ENCODE assay signal across 14 cellular contexts in genomic region chr14:52701223-52701622, GRCh38. TPM values are rescaled to one million over a fixed set of nuclear protein-coding genes. Genes with fewer than 3 reads are reported as not detected.
DNase-seq lines count a peak whose midpoint lies in the region; ATAC-seq and TF ChIP-seq lines count a peak whose summit lies in the region.
"Had no signal": no experiment of that assay in that cellular context is flagged by ENCODE, and none has a peak within 500 bp of the region (broad histone marks: within the 10 kb centered on the region; RNA-seq: fewer than 3 reads in every experiment).

No MANE protein-coding gene starts in this region.

- no peak for TF ChIP-seq EP300 in transverse colon (IDR thresholded peaks at IDR 0.05; ENCODE audit: low read depth)

- H3K4me1 ChIP-seq in body of pancreas (peaks cover 39% of the 10 kb centered on the region), left lung (peaks cover 0 to 64% of the 10 kb centered on the region in 2 donors), transverse colon (peaks cover 2 to 32% (median 7%) of the 10 kb centered on the region in 4 donors)

- TF ChIP-seq POLR2A in body of pancreas (IDR thresholded peaks at IDR 0.05) (no peak), transverse colon (IDR thresholded peaks at IDR 0.05) (no peak)

- in situ Hi-C loops in transverse colon (cut with MboI; ENCODE audit: low pct_ligation_motif_present in 1 of 4, low pct_unique_long_range_greater_than_20kb in 1 of 4, low sequenced_read_pairs in 3 of 4): no loop called here

- no peak for TF ChIP-seq CTCF in body of pancreas (IDR thresholded peaks at IDR 0.05)
- no peak for TF ChIP-seq CTCF in left lung (IDR thresholded peaks at IDR 0.05)
- TF ChIP-seq CTCF in transverse colon (IDR thresholded peaks at IDR 0.05): no peak

- WGBS in body of pancreas, 2 donors: 62 to 63% methylated on average over 3 of the region's 3 CpGs
- WGBS in transverse colon (ENCODE audit: low coverage in 1 of 2), 2 donors: 71% methylated on average over 3 of the region's 3 CpGs

- H3K9me3 Mint-ChIP-seq in activated CD4-positive, alpha-beta T cell treated with anti-CD3 and anti-CD28 coated beads, Interleukin-2, amount 10 ng/mL, durations not matched to agents 24 days and 14 days: no peaks in the 10 kb centered on the region
- no peaks in the 10 kb centered on the region for H3K9me3 Mint-ChIP-seq in activated CD4-positive, alpha-beta memory T cell treated with anti-CD3 and anti-CD28 coated beads for 36 hours

- CTCF ChIA-PET in activated CD4-positive, alpha-beta memory T cell treated with anti-CD3 and anti-CD28 coated beads for 36 hours (lab: Charles Lee): no interaction called here

- H3K27me3 Mint-ChIP-seq in activated CD4-positive, alpha-beta T cell treated with anti-CD3 and anti-CD28 coated beads, Interleukin-2, amount 10 ng/mL, durations not matched to agents 24 days and 14 days: no peaks in the 10 kb centered on the region
- no peaks in the 10 kb centered on the region for H3K27me3 Mint-ChIP-seq in activated CD4-positive, alpha-beta memory T cell treated with anti-CD3 and anti-CD28 coated beads for 36 hours

- H3K36me3 ChIP-seq in body of pancreas (replicated peaks in 1 of 2; ENCODE audit: insufficient read depth in 1 of 2, low read depth in 2 of 2): no peaks in the 10 kb centered on the region
- H3K36me3 ChIP-seq in left lung: no peaks in the 10 kb centered on the region
- no peaks in the 10 kb centered on the region for H3K36me3 ChIP-seq in transverse colon

- no peaks in the 10 kb centered on the region for H3K9me3 ChIP-seq in body of pancreas
- no peaks in the 10 kb centered on the region for H3K9me3 ChIP-seq in left lung
- H3K9me3 ChIP-seq in transverse colon: no peaks in the 10 kb centered on the region

- H3K27me3 ChIP-seq in body of pancreas: no peaks in the 10 kb centered on the region
- no peaks in the 10 kb centered on the region for H3K27me3 ChIP-seq in left lung
- H3K27me3 ChIP-seq in transverse colon: no peaks in the 10 kb centered on the region

- H3K27ac ChIP-seq in body of pancreas (peak overlapping the region; percentile 76 to 88 (median 79)), left lung (peak overlapping the region; percentile 62 to 68), transverse colon (peak overlapping the region; percentile 28 to 70 (median 68))

- no peaks in the 10 kb centered on the region for H3K36me3 Mint-ChIP-seq in activated CD4-positive, alpha-beta T cell treated with anti-CD3 and anti-CD28 coated beads, Interleukin-2, amount 10 ng/mL, durations not matched to agents 24 days and 14 days (ENCODE audit: low read depth)
- no peaks in the 10 kb centered on the region for H3K36me3 Mint-ChIP-seq in activated CD4-positive, alpha-beta memory T cell treated with anti-CD3 and anti-CD28 coated beads for 36 hours

- ATAC-seq in body of pancreas (peak; percentile 7), left lung (no peak)

- H3K4me1 Mint-ChIP-seq in activated CD4-positive, alpha-beta T cell treated with anti-CD3 and anti-CD28 coated beads, Interleukin-2, amount 10 ng/mL, durations not matched to agents 24 days and 14 days: peaks cover 12% of the 10 kb centered on the region
- peaks cover 9% of the 10 kb centered on the region for H3K4me1 Mint-ChIP-seq in activated CD4-positive, alpha-beta memory T cell treated with anti-CD3 and anti-CD28 coated beads for 36 hours (ENCODE audit: low read depth)

- H3K4me3 ChIP-seq in body of pancreas (no peak overlapping the region), left lung (no peak overlapping the region), transverse colon (no peak overlapping the region)

- intact Hi-C loops in activated CD4-positive, alpha-beta T cell treated with anti-CD3 and anti-CD28 coated beads, Interleukin-2, amount 10 ng/mL, durations not matched to agents 24 days and 14 days (cut with micrococcal nuclease): loop anchor here (10.0 kb wide), 1 partner anchor 386 kb away; the partner anchor contains the start of gene PTGER2
- intact Hi-C loops in body of pancreas (cut with DNase I) (no loop called here), left lung (cut with DNase I) (no loop called here), transverse colon (cut with DNase I; ENCODE audit: low total_unique reads) (no loop called here)
- intact Hi-C loops in activated CD4-positive, alpha-beta memory T cell treated with anti-CD3 and anti-CD28 coated beads for 36 hours (cut with micrococcal nuclease): loop anchor here (10.0 kb wide), 1 partner anchor 386 kb away; the partner anchor contains the start of gene PTGER2

- no peak overlapping the region for H3K4me3 Mint-ChIP-seq in activated CD4-positive, alpha-beta T cell treated with anti-CD3 and anti-CD28 coated beads, Interleukin-2, amount 10 ng/mL, durations not matched to agents 24 days and 14 days
- H3K4me3 Mint-ChIP-seq in activated CD4-positive, alpha-beta memory T cell treated with anti-CD3 and anti-CD28 coated beads for 36 hours: no peak overlapping the region

- POLR2A ChIA-PET in activated CD4-positive, alpha-beta memory T cell treated with anti-CD3 and anti-CD28 coated beads for 36 hours (lab: Charles Lee): no interaction called here

- DNase-seq in activated CD4-positive, alpha-beta T cell treated with anti-CD3 and anti-CD28 coated beads, Interleukin-2, amount 10 ng/mL, durations not matched to agents 24 days and 14 days: peak; percentile 47
- DNase-seq in activated CD4-positive, alpha-beta T cell treated with anti-CD3 and anti-CD28 coated beads, Interleukin-2, amount 50 U/mL, for 1 hour: no peak
- DNase-seq in body of pancreas (no peak), left lung (no peak), transverse colon (no peak), GDM1 (lab: John Stamatoyannopoulos, UW) (no peak), islet precursor cell (no peak)
- no peak for DNase-seq in activated CD4-positive, alpha-beta memory T cell treated with anti-CD3 and anti-CD28 coated beads for 36 hours
- DNase-seq: amygdala; effector CD4-positive, alpha-beta T cell; hippocampal formation; MM.1S; NCI-H446 treated with DMSO at 0.1 percent for 48 hours; SHP77 treated with DMSO at 0.1 percent for 48 hours had no signal

- no peak overlapping the region for H3K27ac Mint-ChIP-seq in activated CD4-positive, alpha-beta T cell treated with anti-CD3 and anti-CD28 coated beads, Interleukin-2, amount 10 ng/mL, durations not matched to agents 24 days and 14 days
- no peak overlapping the region for H3K27ac Mint-ChIP-seq in activated CD4-positive, alpha-beta memory T cell treated with anti-CD3 and anti-CD28 coated beads for 36 hours

RNA-seq across cellular contexts. Expression of gene PSMC6, which starts 5.8 kb away (rescaled TPM):
- 142 and 143 TPM in 2 replicates for total RNA-seq in activated CD4-positive, alpha-beta T cell treated with anti-CD3 and anti-CD28 coated beads, Interleukin-2, amount 10 ng/mL, durations not matched to agents 24 days and 14 days
- 10 to 100 TPM; 37.2 to 66.7 TPM for total RNA-seq in body of pancreas
- 10 to 100 TPM; 68.5 to 94.0 TPM for total RNA-seq in left lung
- 10 to 100 TPM in 3 of 4 donors, 1 to 10 TPM in 1; 6.8 to 87.8 (median 47.8) TPM for total RNA-seq in transverse colon
- total RNA-seq in activated CD4-positive, alpha-beta memory T cell treated with anti-CD3 and anti-CD28 coated beads for 36 hours: 100 to 1,000 TPM; 109 to 110 TPM

RNA-seq across cellular contexts. Expression of gene ERO1A, which starts 5.9 kb away (rescaled TPM):
- 170 and 171 TPM in 2 replicates for total RNA-seq in activated CD4-positive, alpha-beta T cell treated with anti-CD3 and anti-CD28 coated beads, Interleukin-2, amount 10 ng/mL, durations not matched to agents 24 days and 14 days
- total RNA-seq in body of pancreas (10 to 100 TPM; 30.9 to 42.5 TPM), left lung (10 to 100 TPM; 59.6 to 70.6 TPM), transverse colon (10 to 100 TPM; 21.9 to 46.0 (median 35.6) TPM)
- total RNA-seq in activated CD4-positive, alpha-beta memory T cell treated with anti-CD3 and anti-CD28 coated beads for 36 hours: 100 to 1,000 TPM; 138 to 153 TPM

RNA-seq across cellular contexts. Expression of gene STYX, which starts 28.7 kb away (rescaled TPM):
- 18.3 and 19.7 TPM in 2 replicates for total RNA-seq in activated CD4-positive, alpha-beta T cell treated with anti-CD3 and anti-CD28 coated beads, Interleukin-2, amount 10 ng/mL, durations not matched to agents 24 days and 14 days
- total RNA-seq in body of pancreas (10 to 100 TPM in 1 of 2 donors, 1 to 10 TPM in 1; 5.6 to 11.4 TPM), left lung (10 to 100 TPM in 1 of 2 donors, 1 to 10 TPM in 1; 9.9 to 12.7 TPM), transverse colon (10 to 100 TPM in 2 of 4 donors, 1 to 10 TPM in 2; 6.0 to 14.4 (median 9.1) TPM)
- total RNA-seq in activated CD4-positive, alpha-beta memory T cell treated with anti-CD3 and anti-CD28 coated beads for 36 hours: 10 to 100 TPM; 15.9 to 17.0 TPM

Comparison
In these comparisons a context has a peak if more than half of its experiments do, and no peak if none do; other contexts are left out.
1. intact Hi-C loops: an anchor here in activated CD4-positive, alpha-beta T cell treated with anti-CD3 and anti-CD28 coated beads, Interleukin-2, amount 10 ng/mL, durations not matched to agents 24 days and 14 days (10.0 kb wide) and activated CD4-positive, alpha-beta memory T cell treated with anti-CD3 and anti-CD28 coated beads for 36 hours (10.0 kb wide); none called in body of pancreas, left lung and transverse colon.